In the genomic region with DNA sequence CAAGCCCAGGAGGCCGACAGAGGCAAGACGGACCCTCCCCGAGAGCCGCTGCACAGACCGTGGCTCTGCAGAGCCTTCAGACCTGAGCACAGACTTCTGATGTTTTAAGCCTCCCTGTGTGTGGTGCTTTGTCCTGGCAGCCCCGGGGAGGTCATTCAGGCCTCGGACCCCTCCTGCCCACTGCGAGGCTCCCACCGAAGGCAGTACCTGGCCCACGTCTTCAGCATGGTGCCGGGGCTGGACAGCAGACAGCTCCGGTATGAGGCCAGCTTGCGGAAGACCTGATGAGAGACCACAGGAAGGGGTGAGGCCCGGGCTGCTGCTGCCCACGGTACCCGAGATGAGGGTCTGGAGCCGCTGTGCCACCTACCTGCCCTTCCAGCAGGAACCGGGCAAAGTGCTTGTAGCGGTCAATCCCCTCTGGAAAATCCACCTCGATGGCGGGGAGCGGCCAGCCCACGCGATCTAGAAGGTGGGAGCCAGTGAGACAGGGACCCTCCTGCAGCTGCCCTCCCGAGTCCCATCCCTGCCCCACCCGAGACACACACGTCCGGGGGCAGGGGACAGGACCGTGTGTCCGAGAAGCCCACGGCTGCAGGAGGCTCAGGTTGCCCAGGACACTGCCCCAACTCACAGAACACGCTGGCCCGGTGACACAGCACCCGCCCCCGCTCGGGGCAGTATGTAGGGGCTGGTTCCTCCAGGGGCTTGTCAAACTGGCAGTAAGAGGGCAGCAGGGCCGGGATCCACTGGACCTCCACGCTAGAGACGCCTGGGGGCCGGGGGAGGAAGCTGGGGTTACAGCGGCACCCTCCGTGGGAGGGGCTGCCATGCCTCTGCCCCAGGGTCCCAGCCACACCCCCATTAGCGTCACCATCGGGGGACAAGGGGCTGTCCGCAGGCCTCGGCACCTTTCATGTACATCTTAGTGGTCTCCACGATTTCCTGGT, we compare ENCODE assay signal across 2 cellular contexts.
A peak's percentile ranks its signal among the peaks of the same experiment; 100 is the strongest.
TF ChIP-seq lines count a peak whose summit lies in the region.

No MANE protein-coding gene starts in this region.

TF ChIP-seq in HepG2, 621 proteins besides CTCF, POLR2A, EP300 and RAD21:
- TF ChIP-seq NR2F2 (IDR thresholded peaks at IDR 0.05; ENCODE audit: borderline replicate concordance, low read depth) (no peak), ARNT2 (CRISPR knock-in tag; IDR thresholded peaks at IDR 0.05; ENCODE audit: low read depth) (no peak), HHEX (CRISPR knock-in tag; IDR thresholded peaks at IDR 0.05) (no peak), AGO2 (optimal IDR thresholded peaks at IDR 0.05; ENCODE audit: low read depth, low read length) (peak; percentile 36), MTA1 (CRISPR knock-in tag; IDR thresholded peaks at IDR 0.05; ENCODE audit: borderline replicate concordance) (0 out of 2 replicates have a peak, but pooled peaks have one; percentile 20), HNRNPK (IDR thresholded peaks at IDR 0.05; ENCODE audit: low read depth, low read length, poor library complexity, severe bottlenecking) (no peak), AGO1 (IDR thresholded peaks at IDR 0.05; ENCODE audit: low read depth, low read length, poor library complexity, severe bottlenecking) (peak; percentile 31)
- TF ChIP-seq, protein P1, sequence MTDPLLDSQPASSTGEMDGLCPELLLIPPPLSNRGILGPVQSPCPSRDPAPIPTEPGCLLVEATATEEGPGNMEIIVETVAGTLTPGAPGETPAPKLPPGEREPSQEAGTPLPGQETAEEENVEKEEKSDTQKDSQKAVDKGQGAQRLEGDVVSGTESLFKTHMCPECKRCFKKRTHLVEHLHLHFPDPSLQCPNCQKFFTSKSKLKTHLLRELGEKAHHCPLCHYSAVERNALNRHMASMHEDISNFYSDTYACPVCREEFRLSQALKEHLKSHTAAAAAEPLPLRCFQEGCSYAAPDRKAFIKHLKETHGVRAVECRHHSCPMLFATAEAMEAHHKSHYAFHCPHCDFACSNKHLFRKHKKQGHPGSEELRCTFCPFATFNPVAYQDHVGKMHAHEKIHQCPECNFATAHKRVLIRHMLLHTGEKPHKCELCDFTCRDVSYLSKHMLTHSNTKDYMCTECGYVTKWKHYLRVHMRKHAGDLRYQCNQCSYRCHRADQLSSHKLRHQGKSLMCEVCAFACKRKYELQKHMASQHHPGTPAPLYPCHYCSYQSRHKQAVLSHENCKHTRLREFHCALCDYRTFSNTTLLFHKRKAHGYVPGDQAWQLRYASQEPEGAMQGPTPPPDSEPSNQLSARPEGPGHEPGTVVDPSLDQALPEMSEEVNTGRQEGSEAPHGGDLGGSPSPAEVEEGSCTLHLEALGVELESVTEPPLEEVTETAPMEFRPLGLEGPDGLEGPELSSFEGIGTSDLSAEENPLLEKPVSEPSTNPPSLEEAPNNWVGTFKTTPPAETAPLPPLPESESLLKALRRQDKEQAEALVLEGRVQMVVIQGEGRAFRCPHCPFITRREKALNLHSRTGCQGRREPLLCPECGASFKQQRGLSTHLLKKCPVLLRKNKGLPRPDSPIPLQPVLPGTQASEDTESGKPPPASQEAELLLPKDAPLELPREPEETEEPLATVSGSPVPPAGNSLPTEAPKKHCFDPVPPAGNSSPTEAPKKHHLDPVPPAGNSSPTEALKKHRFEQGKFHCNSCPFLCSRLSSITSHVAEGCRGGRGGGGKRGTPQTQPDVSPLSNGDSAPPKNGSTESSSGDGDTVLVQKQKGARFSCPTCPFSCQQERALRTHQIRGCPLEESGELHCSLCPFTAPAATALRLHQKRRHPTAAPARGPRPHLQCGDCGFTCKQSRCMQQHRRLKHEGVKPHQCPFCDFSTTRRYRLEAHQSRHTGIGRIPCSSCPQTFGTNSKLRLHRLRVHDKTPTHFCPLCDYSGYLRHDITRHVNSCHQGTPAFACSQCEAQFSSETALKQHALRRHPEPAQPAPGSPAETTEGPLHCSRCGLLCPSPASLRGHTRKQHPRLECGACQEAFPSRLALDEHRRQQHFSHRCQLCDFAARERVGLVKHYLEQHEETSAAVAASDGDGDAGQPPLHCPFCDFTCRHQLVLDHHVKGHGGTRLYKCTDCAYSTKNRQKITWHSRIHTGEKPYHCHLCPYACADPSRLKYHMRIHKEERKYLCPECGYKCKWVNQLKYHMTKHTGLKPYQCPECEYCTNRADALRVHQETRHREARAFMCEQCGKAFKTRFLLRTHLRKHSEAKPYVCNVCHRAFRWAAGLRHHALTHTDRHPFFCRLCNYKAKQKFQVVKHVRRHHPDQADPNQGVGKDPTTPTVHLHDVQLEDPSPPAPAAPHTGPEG (CRISPR knock-in tag; IDR thresholded peaks at IDR 0.05) = no peak

TF ChIP-seq in GM23338, 12 proteins besides CTCF, POLR2A, EP300 and RAD21:
- TF ChIP-seq EZH2phosphoT487 (IDR thresholded peaks at IDR 0.05; ENCODE audit: unreplicated experiment) (no peak), CREB1 (CRISPR knock-in tag; IDR thresholded peaks at IDR 0.05; ENCODE audit: low read depth) (no peak), ZNF114 (CRISPR knock-in tag; IDR thresholded peaks at IDR 0.05) (no peak), NANOG (IDR thresholded peaks at IDR 0.05; ENCODE audit: borderline replicate concordance) (no peak), ZNF331 (CRISPR knock-in tag; IDR thresholded peaks at IDR 0.05; ENCODE audit: low read depth) (no peak), EZH2 (IDR thresholded peaks at IDR 0.05; ENCODE audit: low read depth, unreplicated experiment) (no peak)
- TF ChIP-seq, protein P2, sequence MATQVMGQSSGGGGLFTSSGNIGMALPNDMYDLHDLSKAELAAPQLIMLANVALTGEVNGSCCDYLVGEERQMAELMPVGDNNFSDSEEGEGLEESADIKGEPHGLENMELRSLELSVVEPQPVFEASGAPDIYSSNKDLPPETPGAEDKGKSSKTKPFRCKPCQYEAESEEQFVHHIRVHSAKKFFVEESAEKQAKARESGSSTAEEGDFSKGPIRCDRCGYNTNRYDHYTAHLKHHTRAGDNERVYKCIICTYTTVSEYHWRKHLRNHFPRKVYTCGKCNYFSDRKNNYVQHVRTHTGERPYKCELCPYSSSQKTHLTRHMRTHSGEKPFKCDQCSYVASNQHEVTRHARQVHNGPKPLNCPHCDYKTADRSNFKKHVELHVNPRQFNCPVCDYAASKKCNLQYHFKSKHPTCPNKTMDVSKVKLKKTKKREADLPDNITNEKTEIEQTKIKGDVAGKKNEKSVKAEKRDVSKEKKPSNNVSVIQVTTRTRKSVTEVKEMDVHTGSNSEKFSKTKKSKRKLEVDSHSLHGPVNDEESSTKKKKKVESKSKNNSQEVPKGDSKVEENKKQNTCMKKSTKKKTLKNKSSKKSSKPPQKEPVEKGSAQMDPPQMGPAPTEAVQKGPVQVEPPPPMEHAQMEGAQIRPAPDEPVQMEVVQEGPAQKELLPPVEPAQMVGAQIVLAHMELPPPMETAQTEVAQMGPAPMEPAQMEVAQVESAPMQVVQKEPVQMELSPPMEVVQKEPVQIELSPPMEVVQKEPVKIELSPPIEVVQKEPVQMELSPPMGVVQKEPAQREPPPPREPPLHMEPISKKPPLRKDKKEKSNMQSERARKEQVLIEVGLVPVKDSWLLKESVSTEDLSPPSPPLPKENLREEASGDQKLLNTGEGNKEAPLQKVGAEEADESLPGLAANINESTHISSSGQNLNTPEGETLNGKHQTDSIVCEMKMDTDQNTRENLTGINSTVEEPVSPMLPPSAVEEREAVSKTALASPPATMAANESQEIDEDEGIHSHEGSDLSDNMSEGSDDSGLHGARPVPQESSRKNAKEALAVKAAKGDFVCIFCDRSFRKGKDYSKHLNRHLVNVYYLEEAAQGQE (IDR thresholded peaks at IDR 0.05; ENCODE audit: unreplicated experiment) = no peak
- TF ChIP-seq, protein P3, sequence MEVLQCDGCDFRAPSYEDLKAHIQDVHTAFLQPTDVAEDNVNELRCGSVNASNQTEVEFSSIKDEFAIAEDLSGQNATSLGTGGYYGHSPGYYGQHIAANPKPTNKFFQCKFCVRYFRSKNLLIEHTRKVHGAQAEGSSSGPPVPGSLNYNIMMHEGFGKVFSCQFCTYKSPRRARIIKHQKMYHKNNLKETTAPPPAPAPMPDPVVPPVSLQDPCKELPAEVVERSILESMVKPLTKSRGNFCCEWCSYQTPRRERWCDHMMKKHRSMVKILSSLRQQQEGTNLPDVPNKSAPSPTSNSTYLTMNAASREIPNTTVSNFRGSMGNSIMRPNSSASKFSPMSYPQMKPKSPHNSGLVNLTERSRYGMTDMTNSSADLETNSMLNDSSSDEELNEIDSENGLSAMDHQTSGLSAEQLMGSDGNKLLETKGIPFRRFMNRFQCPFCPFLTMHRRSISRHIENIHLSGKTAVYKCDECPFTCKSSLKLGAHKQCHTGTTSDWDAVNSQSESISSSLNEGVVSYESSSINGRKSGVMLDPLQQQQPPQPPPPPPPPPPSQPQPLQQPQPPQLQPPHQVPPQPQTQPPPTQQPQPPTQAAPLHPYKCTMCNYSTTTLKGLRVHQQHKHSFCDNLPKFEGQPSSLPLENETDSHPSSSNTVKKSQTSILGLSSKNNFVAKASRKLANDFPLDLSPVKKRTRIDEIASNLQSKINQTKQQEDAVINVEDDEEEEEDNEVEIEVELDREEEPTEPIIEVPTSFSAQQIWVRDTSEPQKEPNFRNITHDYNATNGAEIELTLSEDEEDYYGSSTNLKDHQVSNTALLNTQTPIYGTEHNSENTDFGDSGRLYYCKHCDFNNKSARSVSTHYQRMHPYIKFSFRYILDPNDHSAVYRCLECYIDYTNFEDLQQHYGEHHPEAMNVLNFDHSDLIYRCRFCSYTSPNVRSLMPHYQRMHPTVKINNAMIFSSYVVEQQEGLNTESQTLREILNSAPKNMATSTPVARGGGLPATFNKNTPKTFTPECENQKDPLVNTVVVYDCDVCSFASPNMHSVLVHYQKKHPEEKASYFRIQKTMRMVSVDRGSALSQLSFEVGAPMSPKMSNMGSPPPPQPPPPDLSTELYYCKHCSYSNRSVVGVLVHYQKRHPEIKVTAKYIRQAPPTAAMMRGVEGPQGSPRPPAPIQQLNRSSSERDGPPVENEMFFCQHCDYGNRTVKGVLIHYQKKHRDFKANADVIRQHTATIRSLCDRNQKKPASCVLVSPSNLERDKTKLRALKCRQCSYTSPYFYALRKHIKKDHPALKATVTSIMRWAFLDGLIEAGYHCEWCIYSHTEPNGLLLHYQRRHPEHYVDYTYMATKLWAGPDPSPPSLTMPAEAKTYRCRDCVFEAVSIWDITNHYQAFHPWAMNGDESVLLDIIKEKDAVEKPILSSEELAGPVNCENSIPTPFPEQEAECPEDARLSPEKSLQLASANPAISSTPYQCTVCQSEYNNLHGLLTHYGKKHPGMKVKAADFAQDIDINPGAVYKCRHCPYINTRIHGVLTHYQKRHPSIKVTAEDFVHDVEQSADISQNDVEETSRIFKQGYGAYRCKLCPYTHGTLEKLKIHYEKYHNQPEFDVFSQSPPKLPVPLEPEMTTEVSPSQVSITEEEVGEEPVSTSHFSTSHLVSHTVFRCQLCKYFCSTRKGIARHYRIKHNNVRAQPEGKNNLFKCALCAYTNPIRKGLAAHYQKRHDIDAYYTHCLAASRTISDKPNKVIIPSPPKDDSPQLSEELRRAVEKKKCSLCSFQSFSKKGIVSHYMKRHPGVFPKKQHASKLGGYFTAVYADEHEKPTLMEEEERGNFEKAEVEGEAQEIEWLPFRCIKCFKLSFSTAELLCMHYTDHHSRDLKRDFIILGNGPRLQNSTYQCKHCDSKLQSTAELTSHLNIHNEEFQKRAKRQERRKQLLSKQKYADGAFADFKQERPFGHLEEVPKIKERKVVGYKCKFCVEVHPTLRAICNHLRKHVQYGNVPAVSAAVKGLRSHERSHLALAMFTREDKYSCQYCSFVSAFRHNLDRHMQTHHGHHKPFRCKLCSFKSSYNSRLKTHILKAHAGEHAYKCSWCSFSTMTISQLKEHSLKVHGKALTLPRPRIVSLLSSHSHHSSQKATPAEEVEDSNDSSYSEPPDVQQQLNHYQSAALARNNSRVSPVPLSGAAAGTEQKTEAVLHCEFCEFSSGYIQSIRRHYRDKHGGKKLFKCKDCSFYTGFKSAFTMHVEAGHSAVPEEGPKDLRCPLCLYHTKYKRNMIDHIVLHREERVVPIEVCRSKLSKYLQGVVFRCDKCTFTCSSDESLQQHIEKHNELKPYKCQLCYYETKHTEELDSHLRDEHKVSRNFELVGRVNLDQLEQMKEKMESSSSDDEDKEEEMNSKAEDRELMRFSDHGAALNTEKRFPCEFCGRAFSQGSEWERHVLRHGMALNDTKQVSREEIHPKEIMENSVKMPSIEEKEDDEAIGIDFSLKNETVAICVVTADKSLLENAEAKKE (CRISPR knock-in tag; IDR thresholded peaks at IDR 0.05) = no peak
